16 cellular contexts compared by ENCODE assay signal in the genomic region with DNA sequence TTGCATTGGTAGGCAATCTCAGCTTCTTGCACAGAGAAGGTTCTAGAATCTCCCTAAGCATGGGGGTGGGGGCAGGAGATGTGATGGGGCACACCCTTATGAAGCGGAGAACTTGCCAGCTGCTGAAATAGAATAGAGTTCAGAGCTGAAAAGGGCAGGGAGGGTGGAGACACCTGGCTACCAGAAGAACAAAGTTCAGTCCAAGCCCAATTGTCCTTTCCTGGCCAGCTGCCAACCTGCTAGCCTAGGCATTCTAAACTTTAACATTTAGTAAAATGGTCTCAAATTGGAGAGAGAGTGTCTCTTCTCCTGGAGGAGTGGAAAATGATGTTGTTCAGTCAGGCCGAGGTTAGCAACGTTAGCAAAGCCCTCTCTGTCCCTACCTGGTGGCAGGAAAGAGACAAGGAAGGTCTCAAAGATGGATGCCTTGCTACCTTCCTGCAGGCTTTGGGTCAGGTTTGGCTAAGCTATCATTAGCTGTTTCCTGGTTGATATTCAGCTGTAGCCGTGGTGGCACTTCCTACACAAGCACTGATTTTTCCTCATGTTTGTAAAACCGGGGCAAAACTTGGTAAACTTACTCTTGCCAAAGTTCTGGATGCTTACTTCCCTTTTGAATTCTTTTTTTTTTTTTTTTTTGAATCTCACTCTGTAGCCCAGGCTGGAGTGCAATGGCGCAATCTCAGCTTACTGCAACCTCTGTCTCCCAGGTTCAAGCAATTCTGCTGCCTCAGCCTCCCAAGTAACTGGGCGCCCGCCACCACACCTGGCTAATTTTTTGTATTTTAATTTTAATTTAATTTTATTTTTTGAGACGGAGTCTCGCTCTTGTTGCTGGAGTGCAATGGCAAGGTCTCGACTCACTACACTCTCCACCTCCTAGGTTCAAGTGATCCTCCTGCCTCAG. TPM values are rescaled to one million over a fixed set of nuclear protein-coding genes. Genes with fewer than 3 reads are reported as not detected.
DNase-seq lines count a peak whose midpoint lies in the region; ATAC-seq, FAIRE-seq and TF ChIP-seq lines count a peak whose summit lies in the region.
"Had no signal": no experiment of that assay in that cellular context is flagged by ENCODE, and none has a peak within 500 bp of the region (broad histone marks: within the 10 kb centered on the region; RNA-seq: fewer than 3 reads in every experiment).

No MANE protein-coding gene starts in this region.

- POLR2A ChIA-PET in GM10248 (lab: Yijun Ruan, JAX), result no interaction called here

- CTCF ChIA-PET in GM10248 (lab: Yijun Ruan, JAX), result interaction anchor here (1.1 kb wide), 1 partner anchor 19 kb away, joined by 3 read pairs; no protein-coding TSS in a partner anchor

- FAIRE-seq in colon (lab: Jason Lieb, UNC), result peak; percentile 95
- FAIRE-seq: D721Med had no signal

- no peak for TF ChIP-seq CTCF in GM10248 (IDR thresholded peaks at IDR 0.05; ENCODE audit: control extremely low read depth, extremely low read depth, low read depth, missing control alignments)

- peak; percentile 22 for DNase-seq in NOMO-1 treated with DMSO at 0.1 percent for 48 hours (lab: John Stamatoyannopoulos, UW; ENCODE audit: unreplicated experiment)
- no peak for DNase-seq in NOMO-1 treated with dmso at 0.1 percent for 144 hours (lab: John Stamatoyannopoulos, UW; ENCODE audit: unreplicated experiment)
- DNase-seq in HuH-7 (ENCODE audit: low spot score), result peak; percentile 14
- DNase-seq in mesenteric fat pad (ENCODE audit: low spot score), result peak; percentile 81
- no peak for DNase-seq in GM10248 (ENCODE audit: extremely low spot score)
- DNase-seq in GM19238 (ENCODE audit: insufficient read length, low spot score), result no peak
- DNase-seq: activated naive CD4-positive, alpha-beta T cell; effector memory CD4-positive, alpha-beta T cell; foreskin keratinocyte; GM23248; NCI-H1930 had no signal

- no peak for ATAC-seq in HG03521 (IDR thresholded peaks at IDR 0.05; ENCODE audit: unreplicated experiment)
- ATAC-seq: foreskin keratinocyte had no signal

RNA-seq across cellular contexts. Expression of gene NYX, which starts 34.6 kb away (rescaled TPM):
- total RNA-seq in mesenteric fat pad, result not detected
- total RNA-seq: foreskin keratinocyte, GM23248, mesothelial cell of epicardium, osteoblast had no signal

Comparison
In these comparisons a context has a peak if more than half of its experiments do, and no peak if none do; other contexts are left out.
1. DNase-seq: peak in NOMO-1 treated with DMSO at 0.1 percent for 48 hours (single experiment), HuH-7 (single experiment) and mesenteric fat pad (single experiment); none in NOMO-1 treated with dmso at 0.1 percent for 144 hours (single experiment), GM10248 (single experiment) and GM19238 (single experiment).